Comparison of ENCODE assay signal across 25 cellular contexts in the genomic region with DNA sequence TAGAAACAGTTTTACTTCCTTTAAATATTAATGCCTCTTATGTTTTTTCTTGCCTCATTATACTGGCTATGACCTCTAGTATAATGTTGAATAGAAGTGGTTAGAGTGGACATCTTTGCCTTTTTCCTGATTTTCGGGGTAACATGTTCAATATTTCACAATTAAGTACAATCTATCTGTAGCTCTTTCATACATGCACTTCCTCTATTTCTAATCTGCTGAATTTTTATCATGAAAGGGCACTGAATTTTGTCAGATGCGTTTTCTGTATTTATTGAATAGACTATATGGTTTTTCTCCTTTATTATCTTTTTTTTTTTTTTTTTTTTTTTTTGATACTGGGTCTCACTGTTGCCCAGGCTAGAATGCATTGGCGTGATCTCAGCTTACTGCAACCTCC.
"Had no signal": no experiment of that assay in that cellular context is flagged by ENCODE, and none has a peak within 500 bp of the region (broad histone marks: within the 10 kb centered on the region; RNA-seq: fewer than 3 reads in every experiment).

No MANE protein-coding gene starts in this region.

- H3K9me3 ChIP-seq: esophagus muscularis mucosa, heart right ventricle, left lung, mucosa of descending colon, right lobe of liver, thyroid gland had no signal

- H3K9ac ChIP-seq: parathyroid adenoma had no signal

- H3K4me3 ChIP-seq: esophagus muscularis mucosa, heart right ventricle, left lung, mucosa of descending colon, right lobe of liver, thyroid gland had no signal

- H3K36me3 Mint-ChIP-seq: mesothelial cell of epicardium; naive B cell; natural killer cell treated with Interleukin-12 subunit alpha and Interleukin-12 subunit beta and Interleukin-15 and Interleukin-18, amount 100 ng/mL, for 72 hours had no signal

- DNase-seq: dermis blood vessel endothelial cell; effector memory CD4-positive, alpha-beta T cell; foreskin melanocyte; glutamatergic neuron; heart right ventricle; hippocampal formation; left cardiac atrium; left lung; mesenchymal stem cell; mucosa of descending colon; naive B cell; right lobe of liver; small intestine; stimulated activated CD4-positive, alpha-beta T cell treated with anti-CD3 and anti-CD28 coated beads, Interleukin-15, amount 100 ng/mL, for 24 hours; stimulated activated CD4-positive, alpha-beta T cell treated with anti-CD3 and anti-CD28 coated beads, Interleukin-2, amount 100 ng/mL, for 48 hours; stimulated activated naive B cell treated with anti-CD40 and anti-IgM and Interleukin-4, amounts not matched to agents 10 μg/mL and 1 μg/mL and 100 μg/mL, for 72 hours; thyroid gland had no signal

- H3K4me1 ChIP-seq: right lobe of liver had no signal

- H3K27me3 ChIP-seq: left lung, right lobe of liver, thyroid gland had no signal

- H3K27ac ChIP-seq: esophagus muscularis mucosa, heart right ventricle, left lung, parathyroid adenoma, right lobe of liver, thyroid gland had no signal

- H3K36me3 ChIP-seq: esophagus muscularis mucosa, heart right ventricle, left lung, right lobe of liver, thyroid gland had no signal

- H3K27me3 Mint-ChIP-seq: naive B cell; progenitor cell of endocrine pancreas; stimulated activated naive B cell treated with anti-CD40 and anti-IgM and Interleukin-4, amounts not matched to agents 10 μg/mL and 1 μg/mL and 100 μg/mL, for 72 hours; stimulated activated naive CD8-positive, alpha-beta T cell treated with anti-CD3 and anti-CD28 coated beads, Interleukin-15, Interleukin-2, amounts not matched to agents 100 ng/mL and 50 ng/mL, for 24 hours; type B pancreatic cell had no signal

- H2AFZ ChIP-seq: parathyroid adenoma had no signal

- H3K27ac Mint-ChIP-seq: mesothelial cell of epicardium; natural killer cell treated with Interleukin-12 subunit alpha and Interleukin-12 subunit beta and Interleukin-15 and Interleukin-18, amount 100 ng/mL, for 72 hours; progenitor cell of endocrine pancreas; stimulated activated naive B cell treated with anti-CD40 and anti-IgM and Interleukin-4, amounts not matched to agents 10 μg/mL and 1 μg/mL and 100 μg/mL, for 72 hours; stimulated activated naive CD8-positive, alpha-beta T cell treated with anti-CD3 and anti-CD28 coated beads, Interleukin-15, Interleukin-2, amounts not matched to agents 100 ng/mL and 50 ng/mL, for 24 hours; type B pancreatic cell had no signal

- H3K4me3 Mint-ChIP-seq: mesothelial cell of epicardium; natural killer cell treated with Interleukin-12 subunit alpha and Interleukin-12 subunit beta and Interleukin-15 and Interleukin-18, amount 100 ng/mL, for 72 hours; neural crest cell; stimulated activated naive B cell treated with anti-CD40 and anti-IgM and Interleukin-4, amounts not matched to agents 10 μg/mL and 1 μg/mL and 100 μg/mL, for 72 hours; stimulated activated naive CD8-positive, alpha-beta T cell treated with anti-CD3 and anti-CD28 coated beads, Interleukin-15, Interleukin-2, amounts not matched to agents 100 ng/mL and 50 ng/mL, for 24 hours; type B pancreatic cell had no signal

- H3K9me3 Mint-ChIP-seq: natural killer cell treated with Interleukin-12 subunit alpha and Interleukin-12 subunit beta and Interleukin-15 and Interleukin-18, amount 100 ng/mL, for 72 hours; stimulated activated naive B cell treated with anti-CD40 and anti-IgM and Interleukin-4, amounts not matched to agents 10 μg/mL and 1 μg/mL and 100 μg/mL, for 72 hours; stimulated activated naive CD8-positive, alpha-beta T cell treated with anti-CD3 and anti-CD28 coated beads, Interleukin-15, Interleukin-2, amounts not matched to agents 100 ng/mL and 50 ng/mL, for 24 hours had no signal
